Comparison of ENCODE assay signal across 14 cellular contexts in the genomic region with DNA sequence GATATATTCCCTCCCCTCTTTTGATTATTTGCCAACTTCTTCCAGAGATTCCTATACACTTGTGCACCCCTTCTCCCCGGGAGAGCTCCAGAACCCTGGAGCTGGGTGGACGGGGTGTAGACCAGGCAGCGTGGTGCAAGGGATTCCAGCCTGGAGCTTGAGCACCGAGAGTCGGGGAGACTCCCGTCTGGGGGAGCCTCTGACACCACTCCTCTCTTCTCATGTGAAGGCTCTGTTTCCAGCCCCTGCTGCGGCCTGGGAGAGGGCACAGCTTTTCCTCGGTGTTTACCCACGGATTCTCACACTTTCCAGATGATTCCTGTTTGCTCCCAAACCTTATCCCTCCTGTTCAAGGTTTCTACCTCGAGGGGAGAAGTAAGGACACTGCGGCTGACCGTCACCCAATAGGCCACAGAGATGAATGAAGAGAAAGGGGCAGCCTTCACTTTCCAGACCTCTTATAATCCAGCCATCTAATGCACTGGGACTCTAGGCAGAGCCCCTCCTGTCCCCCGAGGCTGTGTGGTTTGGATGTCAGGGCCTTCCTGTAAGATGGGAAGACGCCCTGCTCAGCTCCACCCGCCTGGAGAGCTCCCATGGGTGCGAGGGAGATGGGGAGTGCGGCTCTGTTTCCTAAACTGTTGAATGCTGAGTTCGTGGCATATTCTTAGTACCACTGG.
DNase-seq lines count a peak whose midpoint lies in the region; ATAC-seq, FAIRE-seq and TF ChIP-seq lines count a peak whose summit lies in the region.
"Had no signal": no experiment of that assay in that cellular context is flagged by ENCODE, and none has a peak within 500 bp of the region (broad histone marks: within the 10 kb centered on the region; RNA-seq: fewer than 3 reads in every experiment).

No MANE protein-coding gene starts in this region.

- no peak for TF ChIP-seq POLR2A in H1 (IDR thresholded peaks at IDR 0.05; ENCODE audit: control extremely low read depth in 1 of 2, low read depth in 2 of 2, low read length in 2 of 2)

- no peak overlapping the region for H3K4ac ChIP-seq in H1 (replicated peaks; ENCODE audit: insufficient read length, low read depth, low read length)

- no peaks in the 10 kb centered on the region for H3K79me1 ChIP-seq in H1 (ENCODE audit: low read depth, low read length)

- 83% methylated on average over 18 of the region's 18 CpGs; no CpG with 5 or more reads in 1 of the 2 experiments for WGBS in H1 (ENCODE audit: extremely low coverage in 1 of 2, insufficient coverage in 1 of 2, insufficient read length in 1 of 2, insufficient replicate concordance in 2 of 2, low coverage in 1 of 2, low lambda C conversion rate in 2 of 2, missing lambda C conversion rate in 1 of 2), 2 experiments

- H3K4me3 ChIP-seq in GM23338, result no peak overlapping the region
- no peak overlapping the region for H3K4me3 ChIP-seq in H1 (ENCODE audit: extremely low read depth in 1 of 4, insufficient read depth in 2 of 4, low read depth in 3 of 4, low read length in 4 of 4)
- H3K4me3 ChIP-seq: K562 had no signal

- H3K9me2 ChIP-seq in GM23338 (ENCODE audit: insufficient read depth), result peaks cover 5% of the 10 kb centered on the region; the same call in 1 of the 2 replicates

- no peak overlapping the region for H3K14ac ChIP-seq in H1 (ENCODE audit: insufficient read length)

- TF ChIP-seq EP300 in H1 (IDR thresholded peaks at IDR 0.05; ENCODE audit: borderline replicate concordance in 1 of 2, low read depth in 2 of 2, low read length in 2 of 2), result no peak

- no peaks in the 10 kb centered on the region for H3K23me2 ChIP-seq in H1 (ENCODE audit: low read depth, low read length)

- CTCF ChIA-PET in H1 (lab: Charles Lee; ENCODE audit: partially characterized antibody), result interaction anchor here (1.2 to 16.2 kb wide), 7 partner anchors 9 to 122 kb away, joined by 3 to 227 read pairs (median 8); no protein-coding TSS in a partner anchor

- H3K23ac ChIP-seq in H1 (ENCODE audit: insufficient read length), result no peak overlapping the region

- H3K56ac ChIP-seq in H1 (replicated peaks; ENCODE audit: insufficient read length, low read depth, low read length), result no peak overlapping the region

- no peaks in the 10 kb centered on the region for H3K9me3 Mint-ChIP-seq in activated T-cell treated with anti-CD3 and anti-CD28 coated beads, Interleukin-2, amount 50 U/mL, for 24 hours
- H3K9me3 Mint-ChIP-seq in GM23338, result no peaks in the 10 kb centered on the region
- no peaks in the 10 kb centered on the region for H3K9me3 Mint-ChIP-seq in stimulated activated memory B cell treated with anti-CD40 and anti-IgM and Interleukin-4, amounts not matched to agents 10 μg/mL and 1 μg/mL and 100 μg/mL, for 72 hours

- no peaks in the 10 kb centered on the region for H3K27me3 Mint-ChIP-seq in activated T-cell treated with anti-CD3 and anti-CD28 coated beads, Interleukin-2, amount 50 U/mL, for 24 hours
- peaks cover 8% of the 10 kb centered on the region for H3K27me3 Mint-ChIP-seq in GM23338 (ENCODE audit: insufficient read depth, low read depth, poor library complexity)
- no peaks in the 10 kb centered on the region for H3K27me3 Mint-ChIP-seq in stimulated activated memory B cell treated with anti-CD40 and anti-IgM and Interleukin-4, amounts not matched to agents 10 μg/mL and 1 μg/mL and 100 μg/mL, for 72 hours

- H2AK5ac ChIP-seq in H1 (ENCODE audit: low read depth, low read length), result no peak overlapping the region

- H3F3A ChIP-seq in GM23338 (replicated peaks; ENCODE audit: low read depth), result no peaks in the 10 kb centered on the region

- no peaks in the 10 kb centered on the region for H3K79me2 ChIP-seq in GM23338 (replicated peaks; ENCODE audit: insufficient read depth)
- H3K79me2 ChIP-seq in H1 (ENCODE audit: control insufficient read depth in 1 of 2, insufficient read depth in 2 of 2, low read length in 2 of 2), result no peaks in the 10 kb centered on the region

- no peak overlapping the region for H4K5ac ChIP-seq in H1 (ENCODE audit: insufficient read length, low read depth, low read length)

- POLR2A ChIA-PET in H1 (lab: Charles Lee; ENCODE audit: partially characterized antibody), result no interaction called here

- H4K20me1 ChIP-seq in GM23338 (replicated peaks; ENCODE audit: insufficient read depth), result no peaks in the 10 kb centered on the region
- no peaks in the 10 kb centered on the region for H4K20me1 ChIP-seq in H1 (replicated peaks in 1 of 2; ENCODE audit: control insufficient read depth in 1 of 2, insufficient read depth in 2 of 2, low read length in 2 of 2)

- peaks cover 49% of the 10 kb centered on the region for H3K4me1 Mint-ChIP-seq in activated T-cell treated with anti-CD3 and anti-CD28 coated beads, Interleukin-2, amount 50 U/mL, for 24 hours (ENCODE audit: low read depth)
- H3K4me1 Mint-ChIP-seq in GM23338, result peaks cover 16% of the 10 kb centered on the region
- H3K4me1 Mint-ChIP-seq in stimulated activated memory B cell treated with anti-CD40 and anti-IgM and Interleukin-4, amounts not matched to agents 10 μg/mL and 1 μg/mL and 100 μg/mL, for 72 hours, result peaks cover 45% of the 10 kb centered on the region

- H3K9ac ChIP-seq in H1 (replicated peaks in 1 of 4; ENCODE audit: extremely low read depth in 1 of 4, low read depth in 3 of 4, low read length in 3 of 4), result no peak overlapping the region

- no peak for TF ChIP-seq RAD21 in H1 (IDR thresholded peaks at IDR 0.05 in 1 of 2, conservative IDR thresholded peaks at IDR 0.05 in 1 of 2; ENCODE audit: low read depth in 2 of 2, low read length in 2 of 2)

- no peak overlapping the region for H2BK5ac ChIP-seq in H1 (ENCODE audit: low read depth, low read length)

- H2AFZ ChIP-seq in GM23338 (no peak overlapping the region), H1 (ENCODE audit: low read length) (no peak overlapping the region)

- no peak overlapping the region for H4K91ac ChIP-seq in H1 (replicated peaks; ENCODE audit: insufficient read length, low read length)

- H2BK15ac ChIP-seq in H1 (ENCODE audit: low read length), result no peak overlapping the region

- 0 out of 2 replicates have a peak overlapping the region, but pooled peaks have one; percentile 66 for H4K8ac ChIP-seq in H1 (ENCODE audit: extremely low read depth, insufficient read depth, low read length)

- peak; percentile 18; the same call in 2 of the 3 replicates for ATAC-seq in GM23338
- ATAC-seq in stimulated activated memory B cell treated with anti-CD40 and anti-IgM and Interleukin-4, amounts not matched to agents 10 μg/mL and 1 μg/mL and 100 μg/mL, for 72 hours, result no peak
- ATAC-seq: K562, Panc1, Right ventricle myocardium inferior had no signal

- H3K36me3 ChIP-seq in GM23338 (ENCODE audit: insufficient read depth) (no peaks in the 10 kb centered on the region), H1 (ENCODE audit: control insufficient read depth in 2 of 4, insufficient read depth in 4 of 4, low read length in 3 of 4) (no peaks in the 10 kb centered on the region)

- in situ Hi-C loops in GM13976 (cut with MboI; ENCODE audit: low sequenced_read_pairs, unreplicated experiment), result no loop called here

- no peak for FAIRE-seq in H1 (lab: Jason Lieb, UNC)
- FAIRE-seq: K562 had no signal

- H3K27ac ChIP-seq in GM23338 (ENCODE audit: low read depth), result no peak overlapping the region
- no peak overlapping the region for H3K27ac ChIP-seq in H1 (ENCODE audit: low read depth, low read length)
- H3K27ac ChIP-seq in caudate nucleus (ENCODE audit: low read depth, low read length), result no peak overlapping the region

- H3K9me3 ChIP-seq in H1 (ENCODE audit: insufficient read depth in 2 of 2, low read depth in 1 of 2, low read length in 1 of 2), result no peaks in the 10 kb centered on the region

- peaks cover 10% of the 10 kb centered on the region for H3K36me3 Mint-ChIP-seq in activated T-cell treated with anti-CD3 and anti-CD28 coated beads, Interleukin-2, amount 50 U/mL, for 24 hours (ENCODE audit: low read depth)
- peaks cover 6% of the 10 kb centered on the region for H3K36me3 Mint-ChIP-seq in GM23338 (ENCODE audit: low read depth)
- peaks cover 9% of the 10 kb centered on the region for H3K36me3 Mint-ChIP-seq in stimulated activated memory B cell treated with anti-CD40 and anti-IgM and Interleukin-4, amounts not matched to agents 10 μg/mL and 1 μg/mL and 100 μg/mL, for 72 hours

- DNase-seq in activated T-cell treated with anti-CD3 and anti-CD28 coated beads, Interleukin-2, amount 50 U/mL, for 24 hours, result peak; percentile 22
- DNase-seq in activated T-cell treated with anti-CD3 and anti-CD28 coated beads, Interleukin-2, amount 50 U/mL, for 48 hours, result no peak
- no peak for DNase-seq in GM23338 (ENCODE audit: low spot score)
- no peak for DNase-seq in H1 (ENCODE audit: low read depth in 1 of 2, low spot score in 2 of 2)
- DNase-seq in caudate nucleus (lab: John Stamatoyannopoulos, UW), result no peak
- no peak for DNase-seq in GM13976 (ENCODE audit: low spot score)
- DNase-seq: EL, NCI-H1436, NCI-H2081, NCI-H524 had no signal

- H3K18ac ChIP-seq in H1 (ENCODE audit: extremely low read depth, low read length), result no peak overlapping the region

- no peak overlapping the region for H3K4me2 ChIP-seq in GM23338
- no peak overlapping the region for H3K4me2 ChIP-seq in H1 (ENCODE audit: insufficient read depth in 1 of 2, low read depth in 2 of 2, low read length in 2 of 2)

- H3K27ac Mint-ChIP-seq in activated T-cell treated with anti-CD3 and anti-CD28 coated beads, Interleukin-2, amount 50 U/mL, for 24 hours, result peak overlapping the region; percentile 4
- H3K27ac Mint-ChIP-seq in GM23338, result no peak overlapping the region
- H3K27ac Mint-ChIP-seq in stimulated activated memory B cell treated with anti-CD40 and anti-IgM and Interleukin-4, amounts not matched to agents 10 μg/mL and 1 μg/mL and 100 μg/mL, for 72 hours, result peak overlapping the region; percentile 57

- no peaks in the 10 kb centered on the region for H3K4me1 ChIP-seq in GM23338 (ENCODE audit: insufficient read depth)
- H3K4me1 ChIP-seq in H1 (replicated peaks in 1 of 4; ENCODE audit: control insufficient read depth in 3 of 4, insufficient read depth in 4 of 4, low read length in 3 of 4), result no peaks in the 10 kb centered on the region

- no peak overlapping the region for H2BK20ac ChIP-seq in H1 (ENCODE audit: low read length)

- H3K4me3 Mint-ChIP-seq in activated T-cell treated with anti-CD3 and anti-CD28 coated beads, Interleukin-2, amount 50 U/mL, for 24 hours, result no peak overlapping the region
- H3K4me3 Mint-ChIP-seq in GM23338, result no peak overlapping the region
- H3K4me3 Mint-ChIP-seq in stimulated activated memory B cell treated with anti-CD40 and anti-IgM and Interleukin-4, amounts not matched to agents 10 μg/mL and 1 μg/mL and 100 μg/mL, for 72 hours, result no peak overlapping the region

- TF ChIP-seq CTCF in GM23338 (conservative IDR thresholded peaks at IDR 0.05; ENCODE audit: low read depth in 2 of 2) (no peak), H1 (IDR thresholded peaks at IDR 0.05; ENCODE audit: control extremely low read depth in 1 of 3, insufficient read depth in 1 of 3, low read depth in 1 of 3, low read length in 3 of 3) (no peak), GM13976 (IDR thresholded peaks at IDR 0.05; ENCODE audit: borderline replicate concordance, control extremely low read depth, extremely low read depth, insufficient read depth, missing control alignments) (no peak)

- H2BK12ac ChIP-seq in H1 (ENCODE audit: low read depth, low read length), result no peak overlapping the region

- H3K27me3 ChIP-seq in GM23338 (ENCODE audit: insufficient read depth) (no peaks in the 10 kb centered on the region), H1 (replicated peaks in 1 of 4; ENCODE audit: control insufficient read depth in 3 of 4, extremely low read depth in 1 of 4, insufficient read depth in 3 of 4, low read length in 3 of 4) (no peaks in the 10 kb centered on the region)

- H2BK120ac ChIP-seq in H1 (replicated peaks; ENCODE audit: low read depth, low read length), result no peak overlapping the region
